ENCODE assay signal across 22 cellular contexts in genomic region chr17:61363601-61364462, GRCh38. TPM values are rescaled to one million over a fixed set of nuclear protein-coding genes. Genes with fewer than 3 reads are reported as not detected.
DNase-seq lines count a peak whose midpoint lies in the region; ATAC-seq, FAIRE-seq and TF ChIP-seq lines count a peak whose summit lies in the region.
"Had no signal": no experiment of that assay in that cellular context is flagged by ENCODE, and none has a peak within 500 bp of the region (broad histone marks: within the 10 kb centered on the region; RNA-seq: fewer than 3 reads in every experiment).

No MANE protein-coding gene starts in this region.

- no peak overlapping the region for H3K4me2 ChIP-seq in A549
- H3K4me2 ChIP-seq in H1 (ENCODE audit: insufficient read depth in 1 of 2, low read depth in 2 of 2, low read length in 2 of 2), result no peak overlapping the region
- H3K4me2 ChIP-seq: BLaER1 had no signal

- H3K79me1 ChIP-seq in H1 (ENCODE audit: low read depth, low read length), result no peaks in the 10 kb centered on the region

- no peak overlapping the region for H2BK120ac ChIP-seq in H1 (replicated peaks; ENCODE audit: low read depth, low read length)

- H3K27ac Mint-ChIP-seq in Caco-2 (ENCODE audit: unreplicated experiment) (no peak overlapping the region), glutamatergic neuron (ENCODE audit: unreplicated experiment) (no peak overlapping the region)
- H3K27ac Mint-ChIP-seq: CD14-positive monocyte; CD4-positive, alpha-beta memory T cell; H9; IgD-negative memory B cell had no signal

- FAIRE-seq in A549 (lab: Jason Lieb, UNC), result no peak
- FAIRE-seq in H1 (lab: Jason Lieb, UNC), result no peak
- FAIRE-seq: G401.6, GM12892, GM18507 had no signal

- 87% methylated on average over 13 of the region's 13 CpGs for WGBS in A549 (ENCODE audit: missing lambda C conversion rate)
- WGBS in H1 (ENCODE audit: extremely low coverage in 1 of 2, insufficient coverage in 1 of 2, insufficient read length in 1 of 2, insufficient replicate concordance in 2 of 2, low coverage in 1 of 2, low lambda C conversion rate in 2 of 2, missing lambda C conversion rate in 1 of 2), 2 experiments, result 88% methylated on average over 13 of the region's 13 CpGs; no CpG with 5 or more reads in 1 of the 2 experiments

- no peak overlapping the region for H3K4ac ChIP-seq in H1 (replicated peaks; ENCODE audit: insufficient read length, low read depth, low read length)

- POLR2A ChIA-PET in A549 (lab: Yijun Ruan, JAX), result no interaction called here
- POLR2A ChIA-PET in H1 (lab: Charles Lee; ENCODE audit: partially characterized antibody), result no interaction called here
- POLR2A ChIA-PET in Caco-2 (lab: Charles Lee), result no interaction called here

- H3K27me3 Mint-ChIP-seq in Caco-2 (ENCODE audit: insufficient read depth, unreplicated experiment), result no peaks in the 10 kb centered on the region
- H3K27me3 Mint-ChIP-seq in glutamatergic neuron (ENCODE audit: unreplicated experiment), result no peaks in the 10 kb centered on the region
- H3K27me3 Mint-ChIP-seq: CD4-positive, alpha-beta memory T cell had no signal

- peak overlapping the region; percentile 12; the same call in 1 of the 2 replicates for H4K8ac ChIP-seq in H1 (ENCODE audit: extremely low read depth, insufficient read depth, low read length)

- no peak overlapping the region for H2AFZ ChIP-seq in H1 (ENCODE audit: low read length)

- peaks cover 6% of the 10 kb centered on the region for H3K36me3 Mint-ChIP-seq in Caco-2 (ENCODE audit: insufficient read depth, unreplicated experiment)
- H3K36me3 Mint-ChIP-seq in glutamatergic neuron (ENCODE audit: unreplicated experiment), result peaks cover 5% of the 10 kb centered on the region
- H3K36me3 Mint-ChIP-seq: CD14-positive monocyte; CD4-positive, alpha-beta memory T cell had no signal

- H3K4me1 ChIP-seq in A549 (peaks cover 22% of the 10 kb centered on the region), H1 (replicated peaks in 1 of 4; ENCODE audit: control insufficient read depth in 3 of 4, insufficient read depth in 4 of 4, low read length in 3 of 4) (peaks cover 0 to 2% (median under 1%) of the 10 kb centered on the region in 4 experiments; a peak in 1 of 7 replicates), Caco-2 (peaks cover 7% of the 10 kb centered on the region; the same call in 1 of the 2 replicates), BE2C (peaks cover 21% of the 10 kb centered on the region)
- H3K4me1 ChIP-seq: BLaER1 had no signal

- no peak overlapping the region for H3K56ac ChIP-seq in H1 (replicated peaks; ENCODE audit: insufficient read length, low read depth, low read length)

- H3K4me3 Mint-ChIP-seq in Caco-2 (ENCODE audit: unreplicated experiment) (no peak overlapping the region), glutamatergic neuron (ENCODE audit: unreplicated experiment) (no peak overlapping the region)
- H3K4me3 Mint-ChIP-seq: CD14-positive monocyte; CD4-positive, alpha-beta memory T cell; H9; IgD-negative memory B cell had no signal

- H3K23me2 ChIP-seq in H1 (ENCODE audit: low read depth, low read length), result no peaks in the 10 kb centered on the region

- intact Hi-C loops in Caco-2 (cut with micrococcal nuclease; ENCODE audit: unreplicated experiment), result no loop called here

- TF ChIP-seq EP300 in A549 (IDR thresholded peaks at IDR 0.05) (no peak), H1 (IDR thresholded peaks at IDR 0.05; ENCODE audit: borderline replicate concordance in 1 of 2, low read depth in 2 of 2, low read length in 2 of 2) (no peak)

- BruUV-seq in Caco-2 (replicated peaks; lab: Mats Ljungman, UMichigan), result no TSS peak

- H2BK20ac ChIP-seq in H1 (ENCODE audit: low read length), result no peak overlapping the region

- H4K20me1 ChIP-seq in H1 (replicated peaks in 1 of 2; ENCODE audit: control insufficient read depth in 1 of 2, insufficient read depth in 2 of 2, low read length in 2 of 2), result peaks cover 0 to 2% of the 10 kb centered on the region in 2 experiments
- H4K20me1 ChIP-seq: BLaER1 had no signal

- no peak overlapping the region for H3K14ac ChIP-seq in H1 (ENCODE audit: insufficient read length)

- no peak overlapping the region for H3K18ac ChIP-seq in H1 (ENCODE audit: extremely low read depth, low read length)

- CTCF ChIA-PET in A549 (lab: Yijun Ruan, JAX), result interaction anchor here (0.6 to 3.0 kb wide), 8 partner anchors 12 to 1044 kb away, joined by 3 to 26 read pairs (median 6); no protein-coding TSS in a partner anchor
- CTCF ChIA-PET in H1 (lab: Charles Lee; ENCODE audit: partially characterized antibody), result interaction anchor here (0.7 to 2.6 kb wide), 6 partner anchors 13 to 604 kb away, joined by 3 to 8 read pairs (median 4); no protein-coding TSS in a partner anchor
- CTCF ChIA-PET in Caco-2 (lab: Charles Lee), result no interaction called here

- H3K36me3 ChIP-seq in H1 (ENCODE audit: control insufficient read depth in 2 of 4, insufficient read depth in 4 of 4, low read length in 3 of 4) (no peaks in the 10 kb centered on the region), Caco-2 (ENCODE audit: control insufficient read depth, insufficient read depth, low read length) (no peaks in the 10 kb centered on the region), BE2C (no peaks in the 10 kb centered on the region)
- H3K36me3 ChIP-seq: BLaER1 had no signal

- no peak overlapping the region for H2BK15ac ChIP-seq in H1 (ENCODE audit: low read length)

- H3K79me2 ChIP-seq in H1 (ENCODE audit: control insufficient read depth in 1 of 2, insufficient read depth in 2 of 2, low read length in 2 of 2), result no peaks in the 10 kb centered on the region

- H4K91ac ChIP-seq in H1 (replicated peaks; ENCODE audit: insufficient read length, low read length), result no peak overlapping the region

- H3K4me3 ChIP-seq in A549 (no peak overlapping the region), H1 (ENCODE audit: extremely low read depth in 1 of 4, insufficient read depth in 2 of 4, low read depth in 3 of 4, low read length in 4 of 4) (no peak overlapping the region), Caco-2 (ENCODE audit: low read depth, low read length) (no peak overlapping the region), BE2C (ENCODE audit: low read depth, low read length) (no peak overlapping the region)
- H3K4me3 ChIP-seq: BLaER1 had no signal

- TF ChIP-seq CTCF in A549 (IDR thresholded peaks at IDR 0.05) (no peak), H1 (IDR thresholded peaks at IDR 0.05; ENCODE audit: control extremely low read depth in 1 of 3, insufficient read depth in 1 of 3, low read depth in 1 of 3, low read length in 3 of 3) (no peak), Caco-2 (IDR thresholded peaks at IDR 0.05; ENCODE audit: insufficient read depth in 1 of 2, low read depth in 1 of 2, low read length in 1 of 2, severe bottlenecking in 1 of 2, unreplicated experiment in 1 of 2) (no peak), BE2C (IDR thresholded peaks at IDR 0.05; ENCODE audit: low read depth, low read length) (no peak), glutamatergic neuron (IDR thresholded peaks at IDR 0.05; ENCODE audit: partially characterized antibody, unreplicated experiment) (no peak), GM20000 (IDR thresholded peaks at IDR 0.05; ENCODE audit: extremely low read depth, missing control alignments) (no peak)

- H3K23ac ChIP-seq in H1 (ENCODE audit: insufficient read length), result no peak overlapping the region

- H3K9me3 ChIP-seq in A549, result no peaks in the 10 kb centered on the region
- no peaks in the 10 kb centered on the region for H3K9me3 ChIP-seq in H1 (ENCODE audit: insufficient read depth in 2 of 2, low read depth in 1 of 2, low read length in 1 of 2)
- no peaks in the 10 kb centered on the region for H3K9me3 ChIP-seq in Caco-2
- H3K9me3 ChIP-seq in BE2C, result no peaks in the 10 kb centered on the region
- H3K9me3 ChIP-seq: BLaER1 had no signal

- no peak overlapping the region for H2BK12ac ChIP-seq in H1 (ENCODE audit: low read depth, low read length)

- TF ChIP-seq RAD21 in A549 (conservative IDR thresholded peaks at IDR 0.05 in 1 of 2, IDR thresholded peaks at IDR 0.05 in 1 of 2) (no peak), H1 (IDR thresholded peaks at IDR 0.05 in 1 of 2, conservative IDR thresholded peaks at IDR 0.05 in 1 of 2; ENCODE audit: low read depth in 2 of 2, low read length in 2 of 2) (no peak)

- H2AK5ac ChIP-seq in H1 (ENCODE audit: low read depth, low read length), result no peak overlapping the region

- no peak overlapping the region; a peak in 1 of 6 replicates for H3K27ac ChIP-seq in A549
- no peak overlapping the region for H3K27ac ChIP-seq in H1 (ENCODE audit: low read depth, low read length)
- H3K27ac ChIP-seq: BLaER1 had no signal

- ATAC-seq in A549, result no peak

- H3K9me3 Mint-ChIP-seq in Caco-2 (ENCODE audit: unreplicated experiment) (no peaks in the 10 kb centered on the region), glutamatergic neuron (ENCODE audit: unreplicated experiment) (no peaks in the 10 kb centered on the region)
- H3K9me3 Mint-ChIP-seq: CD14-positive monocyte; CD4-positive, alpha-beta memory T cell; IgD-negative memory B cell had no signal

- TF ChIP-seq POLR2A in A549 (IDR thresholded peaks at IDR 0.05; ENCODE audit: low read length) (no peak), H1 (IDR thresholded peaks at IDR 0.05; ENCODE audit: control extremely low read depth in 1 of 2, low read depth in 2 of 2, low read length in 2 of 2) (no peak)

- no peak for DNase-seq in A549 (ENCODE audit: low read depth in 1 of 2, low spot score in 1 of 2)
- peak; percentile 9 for DNase-seq in DMS53 treated with DMSO at 0.1 percent for 48 hours (lab: John Stamatoyannopoulos, UW; ENCODE audit: unreplicated experiment)
- DNase-seq in NCI-H69 (lab: John Stamatoyannopoulos, UW), result peak; percentile 36
- no peak for DNase-seq in H1 (ENCODE audit: low read depth in 1 of 2, low spot score in 2 of 2)
- no peak for DNase-seq in Caco-2
- DNase-seq in BE2C, result no peak
- no peak for DNase-seq in glutamatergic neuron
- no peak for DNase-seq in GM20000 (ENCODE audit: low spot score)
- DNase-seq: ACHN; AML-193; Calu3; CD4-positive, alpha-beta memory T cell; GOT3; H9; Kasumi-1; KG1 had no signal

- H4K5ac ChIP-seq in H1 (ENCODE audit: insufficient read length, low read depth, low read length), result no peak overlapping the region

- H3K27me3 ChIP-seq in H1 (replicated peaks in 1 of 4; ENCODE audit: control insufficient read depth in 3 of 4, extremely low read depth in 1 of 4, insufficient read depth in 3 of 4, low read length in 3 of 4), result no peaks in the 10 kb centered on the region; a peak in 1 of 7 replicates
- no peaks in the 10 kb centered on the region for H3K27me3 ChIP-seq in Caco-2 (replicated peaks; ENCODE audit: control insufficient read depth, insufficient read depth, low read length)
- H3K27me3 ChIP-seq in BE2C, result no peaks in the 10 kb centered on the region
- H3K27me3 ChIP-seq: BLaER1 had no signal

- no peak overlapping the region for H2BK5ac ChIP-seq in H1 (ENCODE audit: low read depth, low read length)

- no peak overlapping the region for H3K9ac ChIP-seq in H1 (replicated peaks in 1 of 4; ENCODE audit: extremely low read depth in 1 of 4, low read depth in 3 of 4, low read length in 3 of 4)
- H3K9ac ChIP-seq: BLaER1 had no signal

- peaks cover 17% of the 10 kb centered on the region for H3K4me1 Mint-ChIP-seq in Caco-2 (ENCODE audit: low read depth, unreplicated experiment)
- peaks cover 14% of the 10 kb centered on the region for H3K4me1 Mint-ChIP-seq in glutamatergic neuron (ENCODE audit: low read depth, unreplicated experiment)
- H3K4me1 Mint-ChIP-seq: CD14-positive monocyte; CD4-positive, alpha-beta memory T cell; IgD-negative memory B cell had no signal

RNA-seq across cellular contexts. Expression of gene TBX2, which starts 35.8 kb away (rescaled TPM):
- 0.69 and 0.71 TPM in 2 replicates for polyA plus RNA-seq in A549 (2011; rRNA removed)
- 2.7 and 3.9 TPM in 2 replicates for polyA plus RNA-seq in A549 (2012; cell fraction: cytosol; rRNA removed)
- polyA plus RNA-seq in A549 (2012; cell fraction: nucleus; rRNA removed), result 5.4 and 6.5 TPM in 2 replicates
- 2.0 to 2.3 TPM (median 2.2 TPM) in 3 replicates for polyA plus RNA-seq in A549 (2017; fragmentation: RNase III; extraction: RNeasy Plus Mini Kit Qiagen cat#74134 plus additional on column Dnase treatment)
- polyA minus RNA-seq in A549 (2011; rRNA and poly(A)+ RNA removed), result 1.7 and 1.8 TPM in 2 replicates
- total RNA-seq in H1 (2021; fragmentation: NEBNext Ultra II Directional; extraction: Animal tissue kit (Norgen Biotek cat#: 25700)), result not detected in 2 replicates
- polyA plus RNA-seq in H1 (2011; rRNA removed), result 0.02 TPM in 1 of 2 replicates, not detected in the other
- polyA plus RNA-seq in H1 (2011; cell fraction: cytosol; rRNA removed), result not detected
- polyA plus RNA-seq in H1 (2011; cell fraction: nucleus; rRNA removed), result not detected
- polyA plus RNA-seq in H1 (2012, experiment 1 of 2), result 0.09 TPM in 1 of 4 replicates, not detected in the others
- polyA plus RNA-seq in H1 (2012, experiment 2 of 2), result not detected
- polyA plus RNA-seq in H1 (2013, experiment 1 of 2), result not detected
- not detected for polyA plus RNA-seq in H1 (2013, experiment 2 of 2)
- not detected in 2 replicates for polyA minus RNA-seq in H1 (2011; rRNA and poly(A)+ RNA removed)
- polyA minus RNA-seq in H1 (2011; cell fraction: cytosol; rRNA and poly(A)+ RNA removed), result not detected
- not detected for polyA minus RNA-seq in H1 (2011; cell fraction: nucleus; rRNA and poly(A)+ RNA removed)
- 8.9 and 11.5 TPM in 2 replicates for total RNA-seq in Caco-2 (2022)
- polyA plus RNA-seq in BE2C (2012; ENCODE audit: insufficient read depth, insufficient read length, low read depth), result 107 TPM
- 5.4 TPM for total RNA-seq in glutamatergic neuron (ENCODE audit: unreplicated experiment)
- total RNA-seq: CD4-positive, alpha-beta memory T cell; H9 had no signal
- polyA plus RNA-seq: CD14-positive monocyte; CD4-positive, alpha-beta memory T cell; IgD-negative memory B cell had no signal

Comparison
In these comparisons a context has a peak if more than half of its experiments do, and no peak if none do; other contexts are left out.
1. DNase-seq: peak in DMS53 treated with DMSO at 0.1 percent for 48 hours (single experiment) and NCI-H69 (single experiment); none in A549 (0 of 2), H1 (0 of 2), Caco-2 (0 of 2), BE2C (single experiment), glutamatergic neuron (single experiment) and GM20000 (single experiment).